ENCODE assay signal across 11 cellular contexts in the genomic region with DNA sequence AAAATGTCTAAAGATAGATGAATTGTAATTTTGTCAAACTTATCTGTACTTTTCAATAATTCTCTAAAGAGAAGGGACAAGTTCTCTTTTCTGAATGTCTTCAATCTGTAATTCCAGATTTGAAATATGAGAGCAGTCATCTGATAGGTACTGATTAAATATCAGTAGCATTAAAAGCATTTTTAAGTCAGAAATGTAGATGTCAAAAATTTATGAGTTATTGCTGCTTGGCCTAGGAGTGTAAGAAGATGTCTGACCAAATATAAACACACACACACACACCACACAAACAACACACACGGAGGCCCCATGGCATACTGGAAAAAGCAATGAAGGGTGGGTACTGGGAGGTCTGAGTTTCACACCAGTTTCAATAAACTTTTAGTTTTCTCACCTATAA. TPM values are rescaled to one million over a fixed set of nuclear protein-coding genes. Genes with fewer than 3 reads are reported as not detected.
DNase-seq lines count a peak whose midpoint lies in the region; ATAC-seq, FAIRE-seq and TF ChIP-seq lines count a peak whose summit lies in the region.
"Had no signal": no experiment of that assay in that cellular context is flagged by ENCODE, and none has a peak within 500 bp of the region (broad histone marks: within the 10 kb centered on the region; RNA-seq: fewer than 3 reads in every experiment).

No MANE protein-coding gene starts in this region.

- H3K27me3 ChIP-seq in CD4-positive, alpha-beta T cell (ENCODE audit: control insufficient read depth, insufficient read depth, low read length) = no peaks in the 10 kb centered on the region
- H3K27me3 ChIP-seq in OCI-LY3 (ENCODE audit: low read depth, low read length) = no peaks in the 10 kb centered on the region
- H3K27me3 ChIP-seq in neural cell (ENCODE audit: insufficient read depth, low read depth, low read length) = no peaks in the 10 kb centered on the region

- H3K9ac ChIP-seq in OCI-LY3 (ENCODE audit: low read length) = no peak overlapping the region; the same call in 1 of the 2 replicates
- peak overlapping the region; percentile 100 for H3K9ac ChIP-seq in neural cell (ENCODE audit: low read length)

- intact Hi-C loops in CD4-positive, alpha-beta T cell (cut with DNase I, micrococcal nuclease) = loop anchor here (5.0 to 10.0 kb wide), 2 partner anchors 89 to 386 kb away; no protein-coding TSS in a partner anchor

- H3K27ac ChIP-seq in CD4-positive, alpha-beta T cell (ENCODE audit: low read depth, low read length) = no peak overlapping the region
- no peak overlapping the region for H3K27ac ChIP-seq in OCI-LY3 (ENCODE audit: low read length)
- H3K27ac ChIP-seq in neural cell (ENCODE audit: low read length) = peak overlapping the region; percentile 100

- H3K4me2 ChIP-seq in OCI-LY3 (ENCODE audit: low read length) = peak overlapping the region; percentile 91
- peak overlapping the region; percentile 74 for H3K4me2 ChIP-seq in neural cell (ENCODE audit: low read length)

- no peaks in the 10 kb centered on the region for H3K9me2 ChIP-seq in neural cell (ENCODE audit: insufficient read depth, low read length)

- no peak for TF ChIP-seq CTCF in CD4-positive, alpha-beta T cell (IDR thresholded peaks at IDR 0.05)
- TF ChIP-seq CTCF in OCI-LY3 (IDR thresholded peaks at IDR 0.05; ENCODE audit: low read depth, low read length) (no peak), neural cell (IDR thresholded peaks at IDR 0.05; ENCODE audit: poor library complexity, severe bottlenecking) (no peak)

- no peak for TF ChIP-seq EP300 in neural cell (conservative IDR thresholded peaks at IDR 0.05; ENCODE audit: poor library complexity, severe bottlenecking)

- ATAC-seq in CD4-positive, alpha-beta T cell (ENCODE audit: poor library complexity) = no peak
- no peak for ATAC-seq in effector memory CD8-positive, alpha-beta T cell (replicated peaks)
- ATAC-seq in HG03442 (IDR thresholded peaks at IDR 0.05; ENCODE audit: unreplicated experiment) (no peak), HG03342 (IDR thresholded peaks at IDR 0.05; ENCODE audit: unreplicated experiment) (no peak)
- ATAC-seq: activated CD4-positive, CD25-positive, alpha-beta regulatory T cell treated with anti-CD3 and anti-CD28 coated beads, Interleukin-2, amount 50 U/mL, for 24 hours had no signal

- peaks cover 16% of the 10 kb centered on the region for H4K20me1 ChIP-seq in OCI-LY3 (ENCODE audit: insufficient read depth, low read length)
- H4K20me1 ChIP-seq in neural cell (ENCODE audit: insufficient read depth) = no peaks in the 10 kb centered on the region

- H3K9me3 Mint-ChIP-seq in CD4-positive, alpha-beta T cell = no peaks in the 10 kb centered on the region
- no peaks in the 10 kb centered on the region for H3K9me3 Mint-ChIP-seq in effector memory CD8-positive, alpha-beta T cell

- POLR2A ChIA-PET in CD4-positive, alpha-beta T cell (lab: Charles Lee) = no interaction called here

- no peak for FAIRE-seq in H54 (lab: Jason Lieb, UNC)

- peaks cover 5% of the 10 kb centered on the region for H3K27me3 Mint-ChIP-seq in CD4-positive, alpha-beta T cell
- no peaks in the 10 kb centered on the region for H3K27me3 Mint-ChIP-seq in effector memory CD8-positive, alpha-beta T cell

- H3K4me3 Mint-ChIP-seq in CD4-positive, alpha-beta T cell = peak overlapping the region; percentile 92
- H3K4me3 Mint-ChIP-seq in effector memory CD8-positive, alpha-beta T cell = peak overlapping the region; percentile 98 to 99

- H3K4me1 ChIP-seq in OCI-LY3 (ENCODE audit: low read length) = peaks cover 22% of the 10 kb centered on the region

- H3K27ac Mint-ChIP-seq in CD4-positive, alpha-beta T cell = peak overlapping the region; percentile 98
- peak overlapping the region in 1 of 2 donors; percentile 95 for H3K27ac Mint-ChIP-seq in effector memory CD8-positive, alpha-beta T cell

- TF ChIP-seq RAD21 in neural cell (conservative IDR thresholded peaks at IDR 0.05) = no peak

- peaks cover 35% of the 10 kb centered on the region for H3K36me3 Mint-ChIP-seq in CD4-positive, alpha-beta T cell (ENCODE audit: low read depth)
- H3K36me3 Mint-ChIP-seq in effector memory CD8-positive, alpha-beta T cell (ENCODE audit: insufficient read depth) = peaks cover 46% of the 10 kb centered on the region

- CTCF ChIA-PET in CD4-positive, alpha-beta T cell (lab: Charles Lee) = no interaction called here

- no peaks in the 10 kb centered on the region for H3K9me3 ChIP-seq in CD4-positive, alpha-beta T cell (ENCODE audit: control insufficient read depth, low read length)
- H3K9me3 ChIP-seq in OCI-LY3 (ENCODE audit: insufficient read depth, low read length) (no peaks in the 10 kb centered on the region), neural cell (ENCODE audit: low read length) (no peaks in the 10 kb centered on the region)
- H3K9me3 ChIP-seq: HAP-1 had no signal

- H3K4me3 ChIP-seq in OCI-LY3 (ENCODE audit: low read length) (peak overlapping the region; percentile 92; the same call in 1 of the 2 replicates), neural cell (ENCODE audit: low read length) (peak overlapping the region; percentile 70)

- H3F3A ChIP-seq in neural cell (ENCODE audit: insufficient read depth, low read length, poor library complexity, severe bottlenecking) = no peaks in the 10 kb centered on the region

- H2AFZ ChIP-seq in OCI-LY3 (ENCODE audit: low read depth, low read length) = no peak overlapping the region
- H2AFZ ChIP-seq in neural cell (ENCODE audit: low read depth, low read length) = no peak overlapping the region

- H3K4me1 Mint-ChIP-seq in CD4-positive, alpha-beta T cell (ENCODE audit: low read depth) = peaks cover 72% of the 10 kb centered on the region
- H3K4me1 Mint-ChIP-seq in effector memory CD8-positive, alpha-beta T cell (ENCODE audit: low read depth in 2 of 2) = peaks cover 33 to 53% of the 10 kb centered on the region in 2 donors

- TF ChIP-seq POLR2A in H54 (IDR thresholded peaks at IDR 0.05; ENCODE audit: low read depth, low read length) = no peak

- peaks cover 24% of the 10 kb centered on the region for H3K79me2 ChIP-seq in OCI-LY3 (ENCODE audit: low read length)
- H3K79me2 ChIP-seq in neural cell (replicated peaks; ENCODE audit: insufficient read depth, low read length) = peaks cover 39% of the 10 kb centered on the region

- peaks cover 1% of the 10 kb centered on the region for H3K36me3 ChIP-seq in OCI-LY3 (replicated peaks; ENCODE audit: low read depth, low read length)
- H3K36me3 ChIP-seq in neural cell (ENCODE audit: insufficient read depth, low read length) = no peaks in the 10 kb centered on the region

- DNase-seq in CD4-positive, alpha-beta T cell = no peak
- DNase-seq in effector memory CD8-positive, alpha-beta T cell = no peak
- DNase-seq in H54 (ENCODE audit: insufficient read length, low spot score) = no peak
- DNase-seq in T1000 (lab: John Stamatoyannopoulos, UW) = no peak
- DNase-seq: NCI-H1048 had no signal

TF ChIP-seq in neural cell, 6 proteins besides CTCF, POLR2A, EP300 and RAD21:
- TF ChIP-seq MXI1 (conservative IDR thresholded peaks at IDR 0.05; ENCODE audit: poor library complexity, severe bottlenecking) = no peak
- no peak for TF ChIP-seq POLR2AphosphoS5 (IDR thresholded peaks at IDR 0.05)

RNA-seq across cellular contexts. Expression of gene TOB1, which starts 2.4 kb away (rescaled TPM):
- 100 to 1,000 TPM; 419 to 449 TPM for total RNA-seq in CD4-positive, alpha-beta T cell
- polyA plus RNA-seq in neural cell = 8.0 and 8.9 TPM in 2 replicates
- 27.5 and 27.9 TPM in 2 replicates for polyA minus RNA-seq in neural cell

RNA-seq across cellular contexts. Expression of gene WFIKKN2, which starts 33.2 kb away (rescaled TPM):
- total RNA-seq in CD4-positive, alpha-beta T cell = not detected
- not detected in 2 replicates for polyA plus RNA-seq in neural cell
- not detected in 2 replicates for polyA minus RNA-seq in neural cell
